ENCODE assay signal across 18 cellular contexts in the genomic region with DNA sequence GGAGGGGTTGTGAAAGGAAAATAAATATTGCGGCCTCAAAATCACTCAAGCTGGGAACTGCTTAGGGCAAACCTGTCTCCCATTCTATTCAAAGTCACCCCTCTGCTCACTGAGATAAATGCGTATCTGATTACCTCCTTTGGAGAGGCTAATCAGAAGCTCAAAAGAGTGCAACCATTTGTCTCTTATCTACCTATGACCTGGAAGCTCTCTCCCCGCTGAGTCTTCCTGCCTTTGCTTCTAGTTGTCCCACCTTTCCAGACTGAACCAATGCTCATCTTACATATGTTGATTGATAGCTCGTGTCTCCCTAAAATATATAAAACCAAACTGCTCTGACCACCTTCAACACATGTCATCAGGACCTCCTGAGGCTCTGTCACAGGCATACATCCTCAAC.
"Had no signal": no experiment of that assay in that cellular context is flagged by ENCODE, and none has a peak within 500 bp of the region (broad histone marks: within the 10 kb centered on the region; RNA-seq: fewer than 3 reads in every experiment).

No MANE protein-coding gene starts in this region.

- H3K9me3 ChIP-seq: colonic mucosa had no signal

- DNase-seq: colonic mucosa; cortex of kidney; effector CD8-positive, alpha-beta T cell; effector memory CD8-positive, alpha-beta T cell; foreskin keratinocyte; head of caudate nucleus; heart right ventricle; hippocampal formation; left cardiac atrium; left lung; left ventricle myocardium superior; lower lobe of right lung; mesenchymal stem cell; midbrain; naive thymus-derived CD4-positive, alpha-beta T cell had no signal

- H3K4me3 ChIP-seq: colonic mucosa, esophagus muscularis mucosa, gastroesophageal sphincter, heart right ventricle, left lung, lower lobe of right lung had no signal

- H3K4me1 ChIP-seq: colonic mucosa, esophagus muscularis mucosa, gastroesophageal sphincter, heart right ventricle, left lung, lower lobe of right lung had no signal

- H3K27ac Mint-ChIP-seq: dendritic cell treated with granulocyte-macrophage colony-stimulating factor and Interleukin-4, amounts not matched to agents 40 ng/mL and 50 ng/mL, for 4 days; effector memory CD8-positive, alpha-beta T cell; naive thymus-derived CD4-positive, alpha-beta T cell had no signal

- H3K36me3 ChIP-seq: colonic mucosa, esophagus muscularis mucosa, gastroesophageal sphincter, heart right ventricle, left lung, lower lobe of right lung had no signal

- H3K27me3 ChIP-seq: colonic mucosa, esophagus muscularis mucosa, foreskin keratinocyte, gastroesophageal sphincter, heart right ventricle, left lung had no signal

- H3K4me3 Mint-ChIP-seq: dendritic cell treated with granulocyte-macrophage colony-stimulating factor and Interleukin-4, amounts not matched to agents 40 ng/mL and 50 ng/mL, for 4 days; effector memory CD8-positive, alpha-beta T cell; naive thymus-derived CD4-positive, alpha-beta T cell had no signal

- H3K9me3 Mint-ChIP-seq: effector memory CD8-positive, alpha-beta T cell had no signal

- H3K27ac ChIP-seq: colonic mucosa, esophagus muscularis mucosa, foreskin keratinocyte, gastroesophageal sphincter, heart right ventricle, left lung, lower lobe of right lung had no signal
